ENCODE assay signal across 3 cellular contexts in genomic region chr16:12371497-12371896, GRCh38.
"Had no signal": no experiment of that assay in that cellular context is flagged by ENCODE, and none has a peak within 500 bp of the region (broad histone marks: within the 10 kb centered on the region; RNA-seq: fewer than 3 reads in every experiment).

No MANE protein-coding gene starts in this region.

- H3K4me3 ChIP-seq: GM12878 had no signal

- ATAC-seq: GM12878 had no signal

- DNase-seq: GDM1, GF-D8 had no signal
